8 cellular contexts compared by ENCODE assay signal in the genomic region with DNA sequence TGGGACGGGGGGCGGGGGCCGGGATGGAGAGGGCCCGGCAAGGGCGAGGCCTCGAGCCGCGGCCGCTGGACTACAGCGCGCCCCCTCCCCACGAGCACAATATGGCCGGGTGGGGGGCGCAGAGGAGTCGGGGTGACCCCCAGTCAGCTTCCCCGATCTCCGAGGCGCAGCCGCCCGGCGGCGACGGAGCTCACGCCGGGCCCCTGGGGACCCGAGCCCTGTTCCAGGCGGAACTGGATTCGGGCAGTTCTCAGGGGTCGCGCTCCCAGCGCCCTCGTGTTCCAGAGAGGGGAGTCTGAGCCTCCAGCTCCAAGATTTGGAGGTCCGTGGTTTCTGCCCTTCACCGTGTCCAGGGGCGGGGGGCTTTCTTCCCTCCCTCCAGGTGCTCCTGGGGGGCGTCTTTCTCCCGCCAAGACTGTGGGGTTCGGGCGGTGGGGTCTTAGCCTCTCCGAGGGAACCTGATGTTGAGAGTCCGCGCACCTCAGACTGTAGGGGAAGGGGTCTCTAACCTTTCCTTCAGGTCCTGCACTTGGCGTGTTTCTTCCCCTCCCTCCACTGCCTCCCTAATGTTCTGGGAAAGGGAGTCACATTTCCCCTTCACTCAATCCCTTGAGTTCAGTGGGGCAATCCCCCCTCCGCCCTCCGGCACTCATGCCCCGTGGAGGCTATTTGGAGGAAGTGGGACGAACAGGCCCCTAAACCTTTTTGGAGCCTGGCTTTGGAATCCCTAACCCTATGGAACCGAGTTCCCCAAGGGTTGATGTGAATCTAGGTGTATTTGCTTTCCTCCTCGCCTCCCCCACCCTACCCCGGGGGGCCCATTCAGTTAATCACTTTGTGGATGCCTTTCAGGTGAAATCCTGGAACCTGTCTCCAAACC.
DNase-seq lines count a peak whose midpoint lies in the region; ATAC-seq and TF ChIP-seq lines count a peak whose summit lies in the region.

No MANE protein-coding gene starts in this region.

- no peaks in the 10 kb centered on the region for H3K9me3 Mint-ChIP-seq in stimulated activated naive CD8-positive, alpha-beta T cell treated with anti-CD3 and anti-CD28 coated beads, Interleukin-15, Interleukin-2, amounts not matched to agents 100 ng/mL and 50 ng/mL, for 24 hours

- H3K27ac ChIP-seq in brain microvascular endothelial cell (peak overlapping the region; percentile 70), layer of hippocampus (ENCODE audit: low read depth, low read length) (peak overlapping the region; percentile 50)

- TF ChIP-seq CTCF in brain microvascular endothelial cell (IDR thresholded peaks at IDR 0.05; ENCODE audit: low read depth, low read length, missing control alignments), result no peak

- H3K4me1 Mint-ChIP-seq in stimulated activated naive CD8-positive, alpha-beta T cell treated with anti-CD3 and anti-CD28 coated beads, Interleukin-15, Interleukin-2, amounts not matched to agents 100 ng/mL and 50 ng/mL, for 24 hours (ENCODE audit: low read depth), result peaks cover 39% of the 10 kb centered on the region

- H3K27ac Mint-ChIP-seq in stimulated activated naive CD8-positive, alpha-beta T cell treated with anti-CD3 and anti-CD28 coated beads, Interleukin-15, Interleukin-2, amounts not matched to agents 100 ng/mL and 50 ng/mL, for 24 hours, result peak overlapping the region; percentile 75

- H3K27me3 Mint-ChIP-seq in stimulated activated naive CD8-positive, alpha-beta T cell treated with anti-CD3 and anti-CD28 coated beads, Interleukin-15, Interleukin-2, amounts not matched to agents 100 ng/mL and 50 ng/mL, for 24 hours, result peaks cover 12% of the 10 kb centered on the region

- H3K27me3 ChIP-seq in brain microvascular endothelial cell (replicated peaks), result no peaks in the 10 kb centered on the region
- no peaks in the 10 kb centered on the region for H3K27me3 ChIP-seq in layer of hippocampus (ENCODE audit: control insufficient read depth, insufficient read depth, low read length)

- peaks cover 2% of the 10 kb centered on the region for H3K36me3 ChIP-seq in brain microvascular endothelial cell (replicated peaks)

- no peaks in the 10 kb centered on the region for H3K36me3 Mint-ChIP-seq in stimulated activated naive CD8-positive, alpha-beta T cell treated with anti-CD3 and anti-CD28 coated beads, Interleukin-15, Interleukin-2, amounts not matched to agents 100 ng/mL and 50 ng/mL, for 24 hours (ENCODE audit: low read depth)

- in situ Hi-C loops in brain microvascular endothelial cell (cut with HindIII; ENCODE audit: low pct_ligation_motif_present, low sequenced_read_pairs), result no loop called here

- H3K4me3 Mint-ChIP-seq in stimulated activated naive CD8-positive, alpha-beta T cell treated with anti-CD3 and anti-CD28 coated beads, Interleukin-15, Interleukin-2, amounts not matched to agents 100 ng/mL and 50 ng/mL, for 24 hours, result peak overlapping the region; percentile 82

- DNase-seq in NCI-H748 (lab: John Stamatoyannopoulos, UW; ENCODE audit: unreplicated experiment) (peak; percentile 48), NCI-H748 treated with DMSO at 0.1 percent for 48 hours (lab: John Stamatoyannopoulos, UW) (no peak), NCI-H2171 treated with DMSO at 0.1 percent for 48 hours (lab: John Stamatoyannopoulos, UW) (peak; percentile 39), brain microvascular endothelial cell (no peak), SW480 (ENCODE audit: low spot score) (no peak)

- no peak for ATAC-seq in HG02588 (IDR thresholded peaks at IDR 0.05; ENCODE audit: unreplicated experiment)

- peak overlapping the region; percentile 78 for H3K4me3 ChIP-seq in brain microvascular endothelial cell (ENCODE audit: low read depth, low read length)

Comparison
In these comparisons a context has a peak if more than half of its experiments do, and no peak if none do; other contexts are left out.
1. DNase-seq: peak in NCI-H748 (single experiment) and NCI-H2171 treated with DMSO at 0.1 percent for 48 hours (single experiment); none in NCI-H748 treated with DMSO at 0.1 percent for 48 hours (single experiment), brain microvascular endothelial cell (single experiment) and SW480 (single experiment).